In genomic region chr20:34040300-34041015, GRCh38 we compare ENCODE assay signal across 15 cellular contexts. TPM values are rescaled to one million over a fixed set of nuclear protein-coding genes. Genes with fewer than 3 reads are reported as not detected.
DNase-seq lines count a peak whose midpoint lies in the region; ATAC-seq and TF ChIP-seq lines count a peak whose summit lies in the region.
"Had no signal": no experiment of that assay in that cellular context is flagged by ENCODE, and none has a peak within 500 bp of the region (broad histone marks: within the 10 kb centered on the region; RNA-seq: fewer than 3 reads in every experiment).

No MANE protein-coding gene starts in this region.

- H3K4me3 Mint-ChIP-seq in CD4-positive, alpha-beta T cell, result no peak overlapping the region
- H3K4me3 Mint-ChIP-seq in effector memory CD8-positive, alpha-beta T cell, result no peak overlapping the region
- peak overlapping the region in 1 of 3 experiments; percentile 1 for H3K4me3 Mint-ChIP-seq in nephron
- H3K4me3 Mint-ChIP-seq in activated CD4-positive, alpha-beta T cell treated with anti-CD3 and anti-CD28 coated beads, Interleukin-2, amount 10 ng/mL, durations not matched to agents 24 days and 14 days, result no peak overlapping the region
- H3K4me3 Mint-ChIP-seq: IgD-negative memory B cell had no signal

- POLR2A ChIA-PET in CD4-positive, alpha-beta T cell (lab: Charles Lee), result interaction anchor here (1.3 kb wide), 1 partner anchor 47 kb away, joined by 3 read pairs; the partner anchor contains the start of gene RALY
- POLR2A ChIA-PET in A673 (lab: Charles Lee; ENCODE audit: low non-redundant PET), result no interaction called here

- H3K9me3 Mint-ChIP-seq in CD4-positive, alpha-beta T cell, result no peaks in the 10 kb centered on the region
- no peaks in the 10 kb centered on the region for H3K9me3 Mint-ChIP-seq in effector memory CD8-positive, alpha-beta T cell
- H3K9me3 Mint-ChIP-seq in nephron, result no peaks in the 10 kb centered on the region
- no peaks in the 10 kb centered on the region for H3K9me3 Mint-ChIP-seq in activated CD4-positive, alpha-beta T cell treated with anti-CD3 and anti-CD28 coated beads, Interleukin-2, amount 10 ng/mL, durations not matched to agents 24 days and 14 days
- H3K9me3 Mint-ChIP-seq: IgD-negative memory B cell had no signal

- ATAC-seq in CD4-positive, alpha-beta T cell (ENCODE audit: poor library complexity), result no peak
- no peak for ATAC-seq in effector memory CD8-positive, alpha-beta T cell (replicated peaks)
- ATAC-seq in GM19035 (IDR thresholded peaks at IDR 0.05; ENCODE audit: unreplicated experiment) (no peak), HG03442 (IDR thresholded peaks at IDR 0.05; ENCODE audit: unreplicated experiment) (no peak)

- no peaks in the 10 kb centered on the region for H3K27me3 Mint-ChIP-seq in CD4-positive, alpha-beta T cell
- H3K27me3 Mint-ChIP-seq in effector memory CD8-positive, alpha-beta T cell, result no peaks in the 10 kb centered on the region
- no peaks in the 10 kb centered on the region for H3K27me3 Mint-ChIP-seq in nephron (ENCODE audit: low read depth)
- no peaks in the 10 kb centered on the region for H3K27me3 Mint-ChIP-seq in activated CD4-positive, alpha-beta T cell treated with anti-CD3 and anti-CD28 coated beads, Interleukin-2, amount 10 ng/mL, durations not matched to agents 24 days and 14 days
- H3K27me3 Mint-ChIP-seq: IgD-negative memory B cell had no signal

- H3K4me3 ChIP-seq in A673 (ENCODE audit: low read depth, low read length, poor library complexity, severe bottlenecking), result no peak overlapping the region
- H3K4me3 ChIP-seq: transverse colon had no signal

- H3K27me3 ChIP-seq in CD4-positive, alpha-beta T cell (ENCODE audit: control insufficient read depth, insufficient read depth, low read length), result no peaks in the 10 kb centered on the region
- no peaks in the 10 kb centered on the region for H3K27me3 ChIP-seq in A673 (replicated peaks; ENCODE audit: insufficient read depth, low read depth, low read length, poor library complexity)
- H3K27me3 ChIP-seq: transverse colon had no signal

- no peaks in the 10 kb centered on the region for H3K36me3 ChIP-seq in A673 (ENCODE audit: insufficient read depth, low read length, poor library complexity, severe bottlenecking)
- H3K36me3 ChIP-seq: transverse colon had no signal

- BruUV-seq in A673 (replicated peaks; lab: Mats Ljungman, UMichigan), result no TSS peak

- TF ChIP-seq CTCF in CD4-positive, alpha-beta T cell (IDR thresholded peaks at IDR 0.05), result no peak
- TF ChIP-seq CTCF in nephron (IDR thresholded peaks at IDR 0.05; ENCODE audit: unreplicated experiment in 3 of 3) (no peak), A673 (conservative IDR thresholded peaks at IDR 0.05; ENCODE audit: low read depth, low read length) (no peak)

- H3K4me1 ChIP-seq in A673 (ENCODE audit: insufficient read depth, low read length, poor library complexity, severe bottlenecking), result peaks cover 19% of the 10 kb centered on the region

- DNase-seq in CD4-positive, alpha-beta T cell, result no peak
- DNase-seq in NCI-H1694 treated with DMSO at 0.1 percent for 48 hours (lab: John Stamatoyannopoulos, UW) (peak; percentile 38), A673 (ENCODE audit: low spot score) (no peak)
- no peak for DNase-seq in effector memory CD8-positive, alpha-beta T cell
- no peak for DNase-seq in activated CD4-positive, alpha-beta T cell treated with anti-CD3 and anti-CD28 coated beads, Interleukin-2, amount 10 ng/mL, durations not matched to agents 24 days and 14 days
- DNase-seq: activated naive CD4-positive, alpha-beta T cell; NCI-H1105; stimulated activated CD4-positive, alpha-beta T cell treated with anti-CD3 and anti-CD28 coated beads, Interleukin-4, amount 100 ng/mL, for 4 hours; SW 1271; transverse colon had no signal

- peak overlapping the region; percentile 48 for H3K27ac Mint-ChIP-seq in CD4-positive, alpha-beta T cell
- peak overlapping the region; percentile 89 to 91 for H3K27ac Mint-ChIP-seq in effector memory CD8-positive, alpha-beta T cell
- peak overlapping the region; percentile 28 to 56 (median 51) for H3K27ac Mint-ChIP-seq in nephron
- H3K27ac Mint-ChIP-seq in activated CD4-positive, alpha-beta T cell treated with anti-CD3 and anti-CD28 coated beads, Interleukin-2, amount 10 ng/mL, durations not matched to agents 24 days and 14 days, result no peak overlapping the region

- H3K27ac ChIP-seq in CD4-positive, alpha-beta T cell (ENCODE audit: low read depth, low read length), result no peak overlapping the region
- H3K27ac ChIP-seq in A673 (ENCODE audit: low read depth, low read length, poor library complexity, severe bottlenecking), result no peak overlapping the region
- H3K27ac ChIP-seq: transverse colon, VCaP had no signal

- H3K36me3 Mint-ChIP-seq in CD4-positive, alpha-beta T cell (ENCODE audit: low read depth), result peaks cover 26% of the 10 kb centered on the region
- peaks cover 21% of the 10 kb centered on the region for H3K36me3 Mint-ChIP-seq in effector memory CD8-positive, alpha-beta T cell (ENCODE audit: insufficient read depth)
- H3K36me3 Mint-ChIP-seq in nephron (ENCODE audit: low read depth), result peaks cover 11% of the 10 kb centered on the region
- H3K36me3 Mint-ChIP-seq in activated CD4-positive, alpha-beta T cell treated with anti-CD3 and anti-CD28 coated beads, Interleukin-2, amount 10 ng/mL, durations not matched to agents 24 days and 14 days (ENCODE audit: low read depth), result peaks cover 9% of the 10 kb centered on the region

- CTCF ChIA-PET in CD4-positive, alpha-beta T cell (lab: Charles Lee), result interaction anchor here (1.2 kb wide), 1 partner anchor 29 kb away, joined by 3 read pairs; no protein-coding TSS in a partner anchor
- CTCF ChIA-PET in A673 (lab: Charles Lee), result no interaction called here

- intact Hi-C loops in CD4-positive, alpha-beta T cell (cut with DNase I, micrococcal nuclease), result no loop called here
- intact Hi-C loops in activated CD4-positive, alpha-beta T cell treated with anti-CD3 and anti-CD28 coated beads, Interleukin-2, amount 10 ng/mL, durations not matched to agents 24 days and 14 days (cut with micrococcal nuclease), result no loop called here
- intact Hi-C loops in A673 (cut with micrococcal nuclease; ENCODE audit: unreplicated experiment), result no loop called here

- no peaks in the 10 kb centered on the region for H3K9me3 ChIP-seq in CD4-positive, alpha-beta T cell (ENCODE audit: control insufficient read depth, low read length)
- H3K9me3 ChIP-seq in A673 (ENCODE audit: low read depth, low read length, poor library complexity, severe bottlenecking), result no peaks in the 10 kb centered on the region
- H3K9me3 ChIP-seq: transverse colon had no signal

- H3K4me1 Mint-ChIP-seq in CD4-positive, alpha-beta T cell (ENCODE audit: low read depth), result peaks cover 88% of the 10 kb centered on the region
- H3K4me1 Mint-ChIP-seq in effector memory CD8-positive, alpha-beta T cell (ENCODE audit: low read depth in 2 of 2), result peaks cover 67 to 90% of the 10 kb centered on the region in 2 donors
- H3K4me1 Mint-ChIP-seq in nephron, result peaks cover 84% of the 10 kb centered on the region
- H3K4me1 Mint-ChIP-seq in activated CD4-positive, alpha-beta T cell treated with anti-CD3 and anti-CD28 coated beads, Interleukin-2, amount 10 ng/mL, durations not matched to agents 24 days and 14 days, result peaks cover 33% of the 10 kb centered on the region

RNA-seq across cellular contexts. Expression of gene RALY, which starts 46.7 kb away (rescaled TPM):
- total RNA-seq in CD4-positive, alpha-beta T cell, result 100 to 1,000 TPM; 112 TPM
- total RNA-seq in activated CD4-positive, alpha-beta T cell treated with anti-CD3 and anti-CD28 coated beads, Interleukin-2, amount 10 ng/mL, durations not matched to agents 24 days and 14 days, result 152 and 153 TPM in 2 replicates
- total RNA-seq in A673 (2021), result 185 and 195 TPM in 2 replicates
